8 cellular contexts compared by ENCODE assay signal in genomic region chrY:12661974-12662670, GRCh38. TPM values are rescaled to one million over a fixed set of nuclear protein-coding genes. Genes with fewer than 3 reads are reported as not detected.
DNase-seq lines count a peak whose midpoint lies in the region; ATAC-seq and TF ChIP-seq lines count a peak whose summit lies in the region.

No MANE protein-coding gene starts in this region.

- in situ Hi-C loops in GM13977 (cut with MboI; ENCODE audit: low pct_unique_long_range_greater_than_20kb, low sequenced_read_pairs, unreplicated experiment), result no loop called here

- DNase-seq in DMS79 treated with DMSO at 0.1 percent for 48 hours (lab: John Stamatoyannopoulos, UW), result peak; percentile 34
- DNase-seq in activated CD4-positive, alpha-beta memory T cell treated with anti-CD3 and anti-CD28 coated beads for 36 hours, result peak; percentile 89
- DNase-seq in heart right ventricle, result peak; percentile 78 to 81
- DNase-seq in stimulated activated CD4-positive, alpha-beta T cell treated with anti-CD3 and anti-CD28 coated beads, TNF-alpha, amount 100 ng/mL, for 24 hours (ENCODE audit: low read depth in 3 of 3), result peak; percentile 42 to 72 (median 51)
- no peak for DNase-seq in GM13977 (ENCODE audit: low spot score)
- no peak for DNase-seq in NCI-H345 (lab: John Stamatoyannopoulos, UW)
- no peak for DNase-seq in type B pancreatic cell (ENCODE audit: extremely low spot score, unreplicated experiment)

- H3K27ac Mint-ChIP-seq in activated CD4-positive, alpha-beta memory T cell treated with anti-CD3 and anti-CD28 coated beads for 36 hours, result peak overlapping the region; percentile 99
- no peak overlapping the region for H3K27ac Mint-ChIP-seq in type B pancreatic cell

- CTCF ChIA-PET in activated CD4-positive, alpha-beta memory T cell treated with anti-CD3 and anti-CD28 coated beads for 36 hours (lab: Charles Lee), result interaction anchor here (1.6 kb wide), 1 partner anchor 47 kb away, joined by 4 read pairs; no protein-coding TSS in a partner anchor

- POLR2A ChIA-PET in activated CD4-positive, alpha-beta memory T cell treated with anti-CD3 and anti-CD28 coated beads for 36 hours (lab: Charles Lee), result interaction anchor here (0.8 kb wide), 1 partner anchor 242 kb away, joined by 3 read pairs; the partner anchor contains the start of gene DDX3Y

- H3K36me3 ChIP-seq in heart right ventricle, result peaks cover 0 to 20% (median 0%) of the 10 kb centered on the region in 9 donors

- H3K4me3 ChIP-seq in heart right ventricle, result peak overlapping the region in 9 of 10 donors; percentile 8 to 79 (median 69)

- intact Hi-C loops in activated CD4-positive, alpha-beta memory T cell treated with anti-CD3 and anti-CD28 coated beads for 36 hours (cut with micrococcal nuclease), result loop anchor here (1.0 to 10.0 kb wide), 3 partner anchors 103 to 813 kb away; no protein-coding TSS in a partner anchor
- intact Hi-C loops in heart right ventricle (cut with DNase I), result loop anchor here in 1 of 10 donors (10.0 kb wide), 1 partner anchor 53 kb away; no protein-coding TSS in a partner anchor

- WGBS in heart right ventricle, 2 donors, result 0 to 2% methylated on average over 24 to 31 of the region's 32 CpGs

- peak overlapping the region in 7 of 10 donors; percentile 50 to 89 (median 85) for H3K27ac ChIP-seq in heart right ventricle

- peaks cover 15% of the 10 kb centered on the region for H3K36me3 Mint-ChIP-seq in activated CD4-positive, alpha-beta memory T cell treated with anti-CD3 and anti-CD28 coated beads for 36 hours
- no peaks in the 10 kb centered on the region for H3K36me3 Mint-ChIP-seq in type B pancreatic cell

- peaks cover 0 to 12% (median 0%) of the 10 kb centered on the region in 9 donors for H3K4me1 ChIP-seq in heart right ventricle

- ATAC-seq in HG03280 (IDR thresholded peaks at IDR 0.05; ENCODE audit: unreplicated experiment), result peak; percentile 45
- peak in 5 of 8 donors; percentile 96 to 98 (median 97) for ATAC-seq in heart right ventricle

- no peaks in the 10 kb centered on the region for H3K9me3 ChIP-seq in heart right ventricle

- peak overlapping the region; percentile 97 for H3K4me3 Mint-ChIP-seq in activated CD4-positive, alpha-beta memory T cell treated with anti-CD3 and anti-CD28 coated beads for 36 hours
- H3K4me3 Mint-ChIP-seq in type B pancreatic cell, result no peak overlapping the region

- H3K27me3 Mint-ChIP-seq in activated CD4-positive, alpha-beta memory T cell treated with anti-CD3 and anti-CD28 coated beads for 36 hours, result no peaks in the 10 kb centered on the region
- no peaks in the 10 kb centered on the region for H3K27me3 Mint-ChIP-seq in type B pancreatic cell

- no peaks in the 10 kb centered on the region for H3K27me3 ChIP-seq in heart right ventricle

- peaks cover 11% of the 10 kb centered on the region for H3K4me1 Mint-ChIP-seq in activated CD4-positive, alpha-beta memory T cell treated with anti-CD3 and anti-CD28 coated beads for 36 hours (ENCODE audit: low read depth)
- no peaks in the 10 kb centered on the region for H3K4me1 Mint-ChIP-seq in type B pancreatic cell (ENCODE audit: unreplicated experiment)

- TF ChIP-seq CTCF in heart right ventricle (IDR thresholded peaks at IDR 0.05) (no peak), GM13977 (IDR thresholded peaks at IDR 0.05; ENCODE audit: extremely low read depth, insufficient read depth, missing control alignments) (no peak), type B pancreatic cell (conservative IDR thresholded peaks at IDR 0.05) (no peak)

- H3K9me3 Mint-ChIP-seq in activated CD4-positive, alpha-beta memory T cell treated with anti-CD3 and anti-CD28 coated beads for 36 hours, result no peaks in the 10 kb centered on the region
- no peaks in the 10 kb centered on the region for H3K9me3 Mint-ChIP-seq in type B pancreatic cell

RNA-seq across cellular contexts. Expression of gene USP9Y, which starts 38.9 kb away (rescaled TPM):
- 10 to 100 TPM; 16.2 to 16.6 TPM for total RNA-seq in activated CD4-positive, alpha-beta memory T cell treated with anti-CD3 and anti-CD28 coated beads for 36 hours
- total RNA-seq in heart right ventricle (10 to 100 TPM in 7 of 10 donors, not detected in 3; 23.2 to 41.2 (median 33.2) TPM), type B pancreatic cell (ENCODE audit: low replicate concordance) (not detected in 2 replicates)
- 10 to 100 TPM in 1 of 2 donors, 1 to 10 TPM in 1; 9.3 to 32.1 TPM for polyA plus RNA-seq in heart right ventricle

Comparison
In these comparisons a context has a peak if more than half of its experiments do, and no peak if none do; other contexts are left out.
1. DNase-seq: peak in DMS79 treated with DMSO at 0.1 percent for 48 hours (single experiment), activated CD4-positive, alpha-beta memory T cell treated with anti-CD3 and anti-CD28 coated beads for 36 hours (single experiment), heart right ventricle (2 of 2) and stimulated activated CD4-positive, alpha-beta T cell treated with anti-CD3 and anti-CD28 coated beads, TNF-alpha, amount 100 ng/mL, for 24 hours (3 of 3); none in GM13977 (single experiment), NCI-H345 (single experiment) and type B pancreatic cell (single experiment).